In genomic region chr19:40398417-40399056, GRCh38 we compare ENCODE assay signal across 9 cellular contexts. TPM values are rescaled to one million over a fixed set of nuclear protein-coding genes. Genes with fewer than 3 reads are reported as not detected.
DNase-seq lines count a peak whose midpoint lies in the region; ATAC-seq and TF ChIP-seq lines count a peak whose summit lies in the region.
"Had no signal": no experiment of that assay in that cellular context is flagged by ENCODE, and none has a peak within 500 bp of the region (broad histone marks: within the 10 kb centered on the region; RNA-seq: fewer than 3 reads in every experiment).

No MANE protein-coding gene starts in this region.

- H3K36me3 ChIP-seq in BE2C, result no peaks in the 10 kb centered on the region
- H3K36me3 ChIP-seq in lower lobe of right lung, result peaks cover 36% of the 10 kb centered on the region
- peaks cover 0 to 21% (median 11%) of the 10 kb centered on the region in 4 donors for H3K36me3 ChIP-seq in stomach

- TF ChIP-seq EP300 in stomach (IDR thresholded peaks at IDR 0.05), result no peak

- H3K4me3 Mint-ChIP-seq in activated naive CD4-positive, alpha-beta T cell treated with anti-CD3 and anti-CD28 coated beads, Interleukin-2, amount 10 ng/mL, durations not matched to agents 7 days and 5 days, result no peak overlapping the region

- peaks cover 20% of the 10 kb centered on the region for H3K4me1 Mint-ChIP-seq in activated naive CD4-positive, alpha-beta T cell treated with anti-CD3 and anti-CD28 coated beads, Interleukin-2, amount 10 ng/mL, durations not matched to agents 7 days and 5 days

- H3K9me3 Mint-ChIP-seq in activated naive CD4-positive, alpha-beta T cell treated with anti-CD3 and anti-CD28 coated beads, Interleukin-2, amount 10 ng/mL, durations not matched to agents 7 days and 5 days, result no peaks in the 10 kb centered on the region

- H3K27ac ChIP-seq in lower lobe of right lung (no peak overlapping the region), stomach (no peak overlapping the region)
- H3K27ac ChIP-seq: BLaER1 had no signal

- peaks cover 39% of the 10 kb centered on the region for H3K27me3 ChIP-seq in BE2C
- H3K27me3 ChIP-seq in lower lobe of right lung (ENCODE audit: low read depth), result no peaks in the 10 kb centered on the region
- no peaks in the 10 kb centered on the region for H3K27me3 ChIP-seq in stomach
- H3K27me3 ChIP-seq: BLaER1 had no signal

- H3K4me1 ChIP-seq in BE2C, result peaks cover 5% of the 10 kb centered on the region; the same call in 1 of the 2 replicates
- H3K4me1 ChIP-seq in lower lobe of right lung, result peaks cover 16% of the 10 kb centered on the region
- H3K4me1 ChIP-seq in stomach, result peaks cover 0 to 16% (median 12%) of the 10 kb centered on the region in 4 donors

- intact Hi-C loops in lower lobe of right lung (cut with DNase I) (no loop called here), stomach (cut with DNase I; ENCODE audit: low total_unique reads) (no loop called here)

- H3K27me3 Mint-ChIP-seq in activated naive CD4-positive, alpha-beta T cell treated with anti-CD3 and anti-CD28 coated beads, Interleukin-2, amount 10 ng/mL, durations not matched to agents 7 days and 5 days, result peaks cover 46% of the 10 kb centered on the region

- H3K36me3 Mint-ChIP-seq in activated naive CD4-positive, alpha-beta T cell treated with anti-CD3 and anti-CD28 coated beads, Interleukin-2, amount 10 ng/mL, durations not matched to agents 7 days and 5 days, result no peaks in the 10 kb centered on the region

- DNase-seq in BE2C (peak; percentile 85), NCI-H82 treated with DMSO at 0.1 percent for 48 hours (lab: John Stamatoyannopoulos, UW; ENCODE audit: unreplicated experiment) (peak; percentile 80), lower lobe of right lung (peak; percentile 86), stomach (peak; percentile 44), NCI-H226 (no peak)
- peak; percentile 80 for DNase-seq in activated naive CD4-positive, alpha-beta T cell treated with anti-CD3 and anti-CD28 coated beads, Interleukin-2, amount 10 ng/mL, durations not matched to agents 7 days and 5 days

- no peak overlapping the region; the same call in 1 of the 2 replicates for H3K4me3 ChIP-seq in BE2C (ENCODE audit: low read depth, low read length)
- H3K4me3 ChIP-seq in lower lobe of right lung, result peak overlapping the region; percentile 27
- H3K4me3 ChIP-seq in stomach, result no peak overlapping the region
- H3K4me3 ChIP-seq: BLaER1 had no signal

- H3K9me3 ChIP-seq in BE2C (no peaks in the 10 kb centered on the region), lower lobe of right lung (no peaks in the 10 kb centered on the region), stomach (no peaks in the 10 kb centered on the region)
- H3K9me3 ChIP-seq: BLaER1 had no signal

- 32 to 54% (median 35%) methylated on average over 41 to 47 of the region's 47 CpGs for WGBS in stomach, 5 donors

- ATAC-seq in lower lobe of right lung (peak; percentile 74 to 78), GM21825 (IDR thresholded peaks at IDR 0.05; ENCODE audit: unreplicated experiment) (no peak), GM19455 (IDR thresholded peaks at IDR 0.05; ENCODE audit: unreplicated experiment) (no peak)

- TF ChIP-seq POLR2A in stomach (IDR thresholded peaks at IDR 0.05), result no peak

- TF ChIP-seq CTCF in BE2C (IDR thresholded peaks at IDR 0.05; ENCODE audit: low read depth, low read length), result no peak
- TF ChIP-seq CTCF in lower lobe of right lung (IDR thresholded peaks at IDR 0.05), result no peak
- TF ChIP-seq CTCF in stomach (IDR thresholded peaks at IDR 0.05), result no peak

- H3K27ac Mint-ChIP-seq in activated naive CD4-positive, alpha-beta T cell treated with anti-CD3 and anti-CD28 coated beads, Interleukin-2, amount 10 ng/mL, durations not matched to agents 7 days and 5 days, result no peak overlapping the region

- CTCF ChIA-PET in activated naive CD4-positive, alpha-beta T cell treated with anti-CD3 and anti-CD28 coated beads, Interleukin-2, amount 10 ng/mL, durations not matched to agents 7 days and 5 days (lab: Charles Lee), result interaction anchor here (1.3 kb wide), 1 partner anchor 22 kb away, joined by 4 read pairs; no protein-coding TSS in a partner anchor

RNA-seq across cellular contexts. Expression of gene HIPK4, which starts 8.6 kb away (rescaled TPM):
- not detected for polyA plus RNA-seq in BE2C (2012; ENCODE audit: insufficient read depth, insufficient read length, low read depth)
- total RNA-seq in lower lobe of right lung (0.21 TPM), stomach (not detected)
- under 1 TPM; 0.05 to 0.46 (median 0.12) TPM for polyA plus RNA-seq in stomach

RNA-seq across cellular contexts. Expression of gene PRX, which starts 14.6 kb away (rescaled TPM):
- polyA plus RNA-seq in BE2C (2012; ENCODE audit: insufficient read depth, insufficient read length, low read depth), result 0.62 TPM
- total RNA-seq in lower lobe of right lung (51.5 TPM), stomach (1 to 10 TPM in 4 of 5 donors, not detected in 1; 4.3 to 8.6 (median 6.3) TPM)
- polyA plus RNA-seq in stomach, result 1 to 10 TPM; 1.6 to 2.7 (median 2.1) TPM

RNA-seq across cellular contexts. Expression of gene SERTAD1, which starts 27.3 kb away (rescaled TPM):
- 18.5 TPM for polyA plus RNA-seq in BE2C (2012; ENCODE audit: insufficient read depth, insufficient read length, low read depth)
- total RNA-seq in lower lobe of right lung (17.6 TPM), stomach (10 to 100 TPM in 1 of 5 donors, 1 to 10 TPM in 3, not detected in 1; 8.6 to 16.8 (median 9.7) TPM)
- polyA plus RNA-seq in stomach, result 10 to 100 TPM; 11.2 to 36.5 (median 25.2) TPM

RNA-seq across cellular contexts. Expression of gene SERTAD3, which starts 45.6 kb away (rescaled TPM):
- 77.4 TPM for polyA plus RNA-seq in BE2C (2012; ENCODE audit: insufficient read depth, insufficient read length, low read depth)
- 30.7 TPM for total RNA-seq in lower lobe of right lung
- total RNA-seq in stomach, result 10 to 100 TPM in 4 of 5 donors, 1 to 10 TPM in 1; 6.2 to 41.4 (median 32.5) TPM
- 10 to 100 TPM; 16.8 to 29.4 (median 25.9) TPM for polyA plus RNA-seq in stomach

RNA-seq across cellular contexts. Expression of gene PLD3, which starts 50.0 kb away (rescaled TPM):
- 820 TPM for polyA plus RNA-seq in BE2C (2012; ENCODE audit: insufficient read depth, insufficient read length, low read depth)
- total RNA-seq in lower lobe of right lung (355 TPM), stomach (100 to 1,000 TPM in 4 of 5 donors, 10 to 100 TPM in 1; 95.6 to 273 (median 257) TPM)
- polyA plus RNA-seq in stomach, result 10 to 100 TPM; 58.8 to 85.2 (median 74.9) TPM

Comparison
In these comparisons a context has a peak if more than half of its experiments do, and no peak if none do; other contexts are left out.
1. ATAC-seq: peak in lower lobe of right lung (2 of 2); none in GM21825 (single experiment) and GM19455 (single experiment).